ENCODE assay signal across 8 cellular contexts in the genomic region with DNA sequence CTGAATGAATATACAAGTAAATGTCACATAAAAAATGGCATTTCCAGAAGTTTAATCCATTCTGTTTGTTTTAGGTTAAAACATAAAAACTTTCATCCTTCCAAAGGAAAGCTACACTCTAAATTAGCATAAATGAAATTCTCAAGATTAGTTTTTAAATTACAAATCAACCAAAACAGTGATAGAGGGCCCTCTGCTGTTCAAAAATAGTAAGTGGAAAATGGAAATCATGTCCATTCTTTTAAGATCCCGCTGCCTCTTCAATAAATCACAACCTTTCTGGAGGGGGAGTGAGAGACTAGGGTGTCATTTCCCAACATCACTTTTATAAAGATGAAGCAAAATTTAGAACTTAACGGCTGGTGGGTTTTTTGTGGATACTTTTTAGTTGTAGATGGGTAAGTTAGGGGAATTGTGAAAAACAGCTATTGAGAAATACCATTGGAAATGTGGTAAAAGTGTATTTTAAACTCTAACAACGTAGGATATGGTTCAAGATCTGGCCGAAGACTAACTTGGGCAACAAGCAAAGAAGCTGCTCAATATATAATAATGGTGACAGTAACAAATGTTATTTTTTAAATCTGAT. TPM values are rescaled to one million over a fixed set of nuclear protein-coding genes. Genes with fewer than 3 reads are reported as not detected.
DNase-seq lines count a peak whose midpoint lies in the region; ATAC-seq, FAIRE-seq and TF ChIP-seq lines count a peak whose summit lies in the region.

No MANE protein-coding gene starts in this region.

- no peak for FAIRE-seq in bronchial epithelial cell (lab: Jason Lieb, UNC)

- in situ Hi-C loops in ACHN (cut with HindIII; ENCODE audit: low pct_ligation_motif_present, low pct_unique_long_range_greater_than_20kb, low sequenced_read_pairs), result no loop called here

- TF ChIP-seq CTCF in GM06990 (IDR thresholded peaks at IDR 0.05; ENCODE audit: insufficient read depth, low read length, poor library complexity, severe bottlenecking) (peak; percentile 49), bronchial epithelial cell (IDR thresholded peaks at IDR 0.05; ENCODE audit: insufficient read depth, low read length, severe bottlenecking) (peak; percentile 42)

- H3K36me3 ChIP-seq in GM06990 (ENCODE audit: control insufficient read depth, insufficient read depth, low read length) (no peaks in the 10 kb centered on the region), bronchial epithelial cell (ENCODE audit: control insufficient read depth, insufficient read depth, low read length) (no peaks in the 10 kb centered on the region)

- DNase-seq in ACHN (peak; percentile 60), GM06990 (ENCODE audit: extremely low read depth, insufficient read length) (no peak), NCI-H460 (ENCODE audit: extremely low read depth, low read depth) (peak; percentile 36), bronchial epithelial cell (ENCODE audit: low read depth) (peak; percentile 33), midbrain (lab: John Stamatoyannopoulos, UW) (peak; percentile 30), anterior cingulate cortex (lab: John Stamatoyannopoulos, UW) (no peak)

- H3K4me3 ChIP-seq in GM06990 (replicated peaks; ENCODE audit: low read depth, low read length) (no peak overlapping the region), bronchial epithelial cell (ENCODE audit: low read depth, low read length) (no peak overlapping the region)

- ATAC-seq in GM18511 (IDR thresholded peaks at IDR 0.05; ENCODE audit: unreplicated experiment), result no peak
- ATAC-seq in HG02973 (IDR thresholded peaks at IDR 0.05; ENCODE audit: unreplicated experiment), result no peak

- H3K27me3 ChIP-seq in GM06990 (replicated peaks; ENCODE audit: control insufficient read depth, insufficient read depth, low read length), result no peaks in the 10 kb centered on the region; the same call in none of the 2 replicates
- H3K27me3 ChIP-seq in bronchial epithelial cell (ENCODE audit: control insufficient read depth, insufficient read depth, low read length), result peaks cover 2% of the 10 kb centered on the region

RNA-seq across cellular contexts. Expression of a gene that starts 1.7 kb away (rescaled TPM):
- 0.20 and 0.92 TPM in 2 replicates for total RNA-seq in NCI-H460 (2014; rRNA removed; shearing (Covaris generic))
- 0.11 and 0.31 TPM in 2 replicates for polyA plus RNA-seq in NCI-H460 (2014; cell fraction: nucleus; rRNA removed)
- under 0.01 and 0.26 TPM in 2 replicates for total RNA-seq in bronchial epithelial cell

Comparison
In these comparisons a context has a peak if more than half of its experiments do, and no peak if none do; other contexts are left out.
1. DNase-seq: peak in ACHN (single experiment), NCI-H460 (single experiment), bronchial epithelial cell (single experiment) and midbrain (single experiment); none in GM06990 (single experiment) and anterior cingulate cortex (0 of 58).